In genomic region chr6:10347561-10348327, GRCh38 we compare ENCODE assay signal across 1 cellular context.
TF ChIP-seq lines count a peak whose summit lies in the region.

No MANE protein-coding gene starts in this region.

TF ChIP-seq in K562, 482 proteins besides CTCF, POLR2A, EP300 and RAD21 (continued from another document and continues in another):
- TF ChIP-seq ELF4 (CRISPR knock-in tag; IDR thresholded peaks at IDR 0.05) (peak; percentile 22; the same call in 1 of the 2 replicates), SMARCE1 (IDR thresholded peaks at IDR 0.05) (peak; percentile 100), SLC30A9 (CRISPR knock-in tag; IDR thresholded peaks at IDR 0.05) (no peak), TAF1 (IDR thresholded peaks at IDR 0.05; ENCODE audit: control insufficient read depth, extremely low read depth, insufficient read depth, low read length, severe bottlenecking) (no peak), HNRNPH1 (optimal IDR thresholded peaks at IDR 0.05; ENCODE audit: low read depth, low read length) (no peak), BACH1 (tag; IDR thresholded peaks at IDR 0.05) (0 out of 2 replicates have a peak, but pooled peaks have one; percentile 69), TSHZ1 (CRISPR knock-in tag; IDR thresholded peaks at IDR 0.05) (no peak), ZNF507 (tag; conservative IDR thresholded peaks at IDR 0.05) (no peak), CREM (IDR thresholded peaks at IDR 0.05; ENCODE audit: low read depth) (peak; percentile 81), JUNB (CRISPR knock-in tag; conservative IDR thresholded peaks at IDR 0.05) (peak; percentile 65; the same call in 1 of the 2 replicates), TCFL5 (CRISPR knock-in tag; conservative IDR thresholded peaks at IDR 0.05) (no peak), THRA (IDR thresholded peaks at IDR 0.05) (no peak), LARP7 (IDR thresholded peaks at IDR 0.05) (peak; percentile 25; the same call in 1 of the 2 replicates), SAFB (IDR thresholded peaks at IDR 0.05; ENCODE audit: borderline replicate concordance, low read depth, low read length) (no peak), ESRRA (IDR thresholded peaks at IDR 0.05; ENCODE audit: borderline replicate concordance, low read depth) (peak; percentile 58; the same call in 1 of the 2 replicates), NEUROD1 (IDR thresholded peaks at IDR 0.05; ENCODE audit: borderline replicate concordance, low read depth, low read length, partially characterized antibody) (peak; percentile 84), ZNF324 (CRISPR knock-in tag; IDR thresholded peaks at IDR 0.05) (no peak), TOE1 (IDR thresholded peaks at IDR 0.05; ENCODE audit: borderline replicate concordance) (peak; percentile 80), TOE1 (CRISPR knock-in tag; IDR thresholded peaks at IDR 0.05; ENCODE audit: borderline replicate concordance, low read depth) (no peak), HDGF (IDR thresholded peaks at IDR 0.05) (peak; percentile 74; the same call in 1 of the 2 replicates), HMG20A (CRISPR knock-in tag; conservative IDR thresholded peaks at IDR 0.05) (no peak), EHMT2 (IDR thresholded peaks at IDR 0.05) (peak; percentile 60), ATF1 (CRISPR knock-in tag; IDR thresholded peaks at IDR 0.05) (no peak), ATF1 (tag; IDR thresholded peaks at IDR 0.05) (peak; percentile 71), PATZ1 (CRISPR knock-in tag; IDR thresholded peaks at IDR 0.05; ENCODE audit: borderline replicate concordance) (no peak), ZC3H4 (CRISPR knock-in tag; IDR thresholded peaks at IDR 0.05; ENCODE audit: borderline replicate concordance) (no peak), ZBTB7A (IDR thresholded peaks at IDR 0.05; ENCODE audit: borderline replicate concordance, control insufficient read depth, low read depth, low read length) (no peak), KAT8 (IDR thresholded peaks at IDR 0.05; ENCODE audit: low read depth) (no peak), SOX6 (IDR thresholded peaks at IDR 0.05) (peak; percentile 64), NCOA4 (IDR thresholded peaks at IDR 0.05; ENCODE audit: partially characterized antibody) (no peak), CCAR2 (IDR thresholded peaks at IDR 0.05; ENCODE audit: low read depth, low read length) (no peak), NR1H2 (CRISPR knock-in tag; IDR thresholded peaks at IDR 0.05) (no peak), KDM1A (IDR thresholded peaks at IDR 0.05) (peak; percentile 87 to 88), RERE (CRISPR knock-in tag; IDR thresholded peaks at IDR 0.05; ENCODE audit: borderline replicate concordance) (no peak)
- TF ChIP-seq, protein P1, sequence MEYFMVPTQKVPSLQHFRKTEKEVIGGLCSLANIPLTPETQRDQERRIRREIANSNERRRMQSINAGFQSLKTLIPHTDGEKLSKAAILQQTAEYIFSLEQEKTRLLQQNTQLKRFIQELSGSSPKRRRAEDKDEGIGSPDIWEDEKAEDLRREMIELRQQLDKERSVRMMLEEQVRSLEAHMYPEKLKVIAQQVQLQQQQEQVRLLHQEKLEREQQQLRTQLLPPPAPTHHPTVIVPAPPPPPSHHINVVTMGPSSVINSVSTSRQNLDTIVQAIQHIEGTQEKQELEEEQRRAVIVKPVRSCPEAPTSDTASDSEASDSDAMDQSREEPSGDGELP (CRISPR knock-in tag; IDR thresholded peaks at IDR 0.05; ENCODE audit: borderline replicate concordance) = peak; percentile 45; the same call in 1 of the 2 replicates
- TF ChIP-seq, protein P2, sequence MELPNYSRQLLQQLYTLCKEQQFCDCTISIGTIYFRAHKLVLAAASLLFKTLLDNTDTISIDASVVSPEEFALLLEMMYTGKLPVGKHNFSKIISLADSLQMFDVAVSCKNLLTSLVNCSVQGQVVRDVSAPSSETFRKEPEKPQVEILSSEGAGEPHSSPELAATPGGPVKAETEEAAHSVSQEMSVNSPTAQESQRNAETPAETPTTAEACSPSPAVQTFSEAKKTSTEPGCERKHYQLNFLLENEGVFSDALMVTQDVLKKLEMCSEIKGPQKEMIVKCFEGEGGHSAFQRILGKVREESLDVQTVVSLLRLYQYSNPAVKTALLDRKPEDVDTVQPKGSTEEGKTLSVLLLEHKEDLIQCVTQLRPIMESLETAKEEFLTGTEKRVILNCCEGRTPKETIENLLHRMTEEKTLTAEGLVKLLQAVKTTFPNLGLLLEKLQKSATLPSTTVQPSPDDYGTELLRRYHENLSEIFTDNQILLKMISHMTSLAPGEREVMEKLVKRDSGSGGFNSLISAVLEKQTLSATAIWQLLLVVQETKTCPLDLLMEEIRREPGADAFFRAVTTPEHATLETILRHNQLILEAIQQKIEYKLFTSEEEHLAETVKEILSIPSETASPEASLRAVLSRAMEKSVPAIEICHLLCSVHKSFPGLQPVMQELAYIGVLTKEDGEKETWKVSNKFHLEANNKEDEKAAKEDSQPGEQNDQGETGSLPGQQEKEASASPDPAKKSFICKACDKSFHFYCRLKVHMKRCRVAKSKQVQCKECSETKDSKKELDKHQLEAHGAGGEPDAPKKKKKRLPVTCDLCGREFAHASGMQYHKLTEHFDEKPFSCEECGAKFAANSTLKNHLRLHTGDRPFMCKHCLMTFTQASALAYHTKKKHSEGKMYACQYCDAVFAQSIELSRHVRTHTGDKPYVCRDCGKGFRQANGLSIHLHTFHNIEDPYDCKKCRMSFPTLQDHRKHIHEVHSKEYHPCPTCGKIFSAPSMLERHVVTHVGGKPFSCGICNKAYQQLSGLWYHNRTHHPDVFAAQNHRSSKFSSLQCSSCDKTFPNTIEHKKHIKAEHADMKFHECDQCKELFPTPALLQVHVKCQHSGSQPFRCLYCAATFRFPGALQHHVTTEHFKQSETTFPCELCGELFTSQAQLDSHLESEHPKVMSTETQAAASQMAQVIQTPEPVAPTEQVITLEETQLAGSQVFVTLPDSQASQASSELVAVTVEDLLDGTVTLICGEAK (IDR thresholded peaks at IDR 0.05) = 0 out of 2 replicates have a peak, but pooled peaks have one; percentile 42
- TF ChIP-seq, protein P2 (CRISPR knock-in tag; IDR thresholded peaks at IDR 0.05) = no peak
- TF ChIP-seq, protein P3, sequence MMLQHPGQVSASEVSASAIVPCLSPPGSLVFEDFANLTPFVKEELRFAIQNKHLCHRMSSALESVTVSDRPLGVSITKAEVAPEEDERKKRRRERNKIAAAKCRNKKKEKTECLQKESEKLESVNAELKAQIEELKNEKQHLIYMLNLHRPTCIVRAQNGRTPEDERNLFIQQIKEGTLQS (IDR thresholded peaks at IDR 0.05) = peak; percentile 97
- TF ChIP-seq, protein P3 (CRISPR knock-in tag; conservative IDR thresholded peaks at IDR 0.05) = peak; percentile 85
